ENCODE assay signal across 8 cellular contexts in the genomic region with DNA sequence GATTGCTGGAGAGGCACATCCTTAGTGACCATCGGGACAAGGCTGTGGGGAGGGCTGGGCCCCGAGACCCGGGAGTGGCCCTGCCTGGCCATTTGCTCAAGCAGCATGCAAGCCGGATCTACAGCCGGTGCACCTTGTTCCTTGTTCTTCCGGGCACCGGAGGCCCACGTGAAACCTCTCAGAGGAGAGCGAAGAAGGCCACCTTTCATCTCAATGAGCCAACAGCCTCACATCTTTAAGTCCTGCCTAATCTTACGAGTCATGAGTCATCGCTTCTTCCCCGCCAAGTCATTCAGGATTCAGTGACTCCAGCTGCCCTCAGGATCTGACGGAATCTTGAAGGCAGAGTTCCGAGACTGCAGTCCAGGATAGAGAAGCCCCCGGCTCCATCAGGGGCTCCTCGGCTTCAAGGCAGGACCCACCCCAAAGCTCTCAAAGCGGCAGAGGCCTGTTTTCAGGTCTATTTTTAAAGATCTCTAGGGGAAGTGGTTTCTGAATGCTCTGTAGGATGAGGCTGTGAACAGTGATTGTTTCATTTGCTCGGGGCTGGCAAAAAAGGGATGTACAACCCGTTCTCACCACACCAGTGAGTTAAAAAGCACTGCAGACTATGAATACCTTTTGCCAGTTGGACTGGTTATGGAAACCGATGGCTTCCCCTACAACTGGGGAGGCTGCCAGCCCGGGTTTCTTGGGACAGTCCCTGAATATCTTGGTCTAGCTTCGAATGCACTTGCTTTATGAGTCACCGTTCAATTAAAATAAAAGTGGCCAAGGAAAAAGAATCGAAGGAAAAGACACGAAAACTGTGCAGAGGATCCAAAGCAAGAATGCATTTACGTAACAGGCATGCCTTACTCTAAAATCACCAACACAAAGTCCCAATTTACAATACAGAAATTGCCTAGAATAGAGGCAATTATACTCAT.
DNase-seq lines count a peak whose midpoint lies in the region; ATAC-seq and TF ChIP-seq lines count a peak whose summit lies in the region.

No MANE protein-coding gene starts in this region.

- no peak for TF ChIP-seq CTCF in AG10803 (conservative IDR thresholded peaks at IDR 0.05; ENCODE audit: low read length)

- ATAC-seq in HG03378 (IDR thresholded peaks at IDR 0.05; ENCODE audit: unreplicated experiment) = peak; percentile 83

- H3K27ac Mint-ChIP-seq in T-helper 2 cell treated with Interferon-gamma antibody and Interleukin-4, amounts not matched to agents 5 μg/mL and 100 μg/mL, for 36 hours = peak overlapping the region; percentile 94

- H3K4me3 ChIP-seq in AG10803 (ENCODE audit: low read length) = peak overlapping the region; percentile 42

- peak; percentile 92 for DNase-seq in AG10803 (ENCODE audit: low read depth)
- DNase-seq in GM19238 (ENCODE audit: insufficient read length, low spot score) = peak; percentile 58
- peak; percentile 46 for DNase-seq in T-helper 2 cell treated with Interferon-gamma antibody and Interleukin-4, amounts not matched to agents 5 μg/mL and 100 μg/mL, for 36 hours (ENCODE audit: low spot score)
- DNase-seq in astrocyte of the hippocampus (ENCODE audit: low read depth, low spot score) = peak; percentile 96
- peak; percentile 87 for DNase-seq in iris pigment epithelial cell (ENCODE audit: low read depth)
- DNase-seq in stimulated activated CD4-positive, alpha-beta T cell treated with anti-CD3 and anti-CD28 coated beads, Interleukin-15, amount 100 ng/mL, for 24 hours = peak; percentile 73
- DNase-seq in NCI-H345 (lab: John Stamatoyannopoulos, UW) = no peak

- no peaks in the 10 kb centered on the region for H3K36me3 Mint-ChIP-seq in T-helper 2 cell treated with Interferon-gamma antibody and Interleukin-4, amounts not matched to agents 5 μg/mL and 100 μg/mL, for 36 hours (ENCODE audit: low read depth)

- H3K4me1 Mint-ChIP-seq in T-helper 2 cell treated with Interferon-gamma antibody and Interleukin-4, amounts not matched to agents 5 μg/mL and 100 μg/mL, for 36 hours (ENCODE audit: low read depth) = peaks cover 18% of the 10 kb centered on the region

- peak overlapping the region; percentile 84 for H3K4me3 Mint-ChIP-seq in T-helper 2 cell treated with Interferon-gamma antibody and Interleukin-4, amounts not matched to agents 5 μg/mL and 100 μg/mL, for 36 hours

- H3K27me3 Mint-ChIP-seq in T-helper 2 cell treated with Interferon-gamma antibody and Interleukin-4, amounts not matched to agents 5 μg/mL and 100 μg/mL, for 36 hours (ENCODE audit: low read depth) = peaks cover 65% of the 10 kb centered on the region

- H3K9me3 Mint-ChIP-seq in T-helper 2 cell treated with Interferon-gamma antibody and Interleukin-4, amounts not matched to agents 5 μg/mL and 100 μg/mL, for 36 hours = no peaks in the 10 kb centered on the region
